ENCODE assay signal across 8 cellular contexts in genomic region chr17:36601303-36602029, GRCh38. TPM values are rescaled to one million over a fixed set of nuclear protein-coding genes. Genes with fewer than 3 reads are reported as not detected.
DNase-seq lines count a peak whose midpoint lies in the region; ATAC-seq and TF ChIP-seq lines count a peak whose summit lies in the region.

Gene MRM1, plus strand, starts transcription at chr17:36601583. Its CDS starts 228 bp downstream, at chr17:36601811.

- WGBS in right lobe of liver (ENCODE audit: insufficient coverage, low coverage, low lambda C conversion rate, missing lambda C conversion rate) = 5% methylated on average over 2 of the region's 60 CpGs

- H3K27me3 ChIP-seq in BJ (ENCODE audit: control insufficient read depth, insufficient read depth, low read length) (no peaks in the 10 kb centered on the region), right lobe of liver (no peaks in the 10 kb centered on the region)

- TF ChIP-seq CTCF in BJ (IDR thresholded peaks at IDR 0.05; ENCODE audit: insufficient read depth, low read depth, low read length) = peak; percentile 30
- peak in 1 of 4 donors; percentile 19 for TF ChIP-seq CTCF in right lobe of liver (IDR thresholded peaks at IDR 0.05)

- peaks cover 0 to 18% (median 3%) of the 10 kb centered on the region in 4 donors for H3K4me1 ChIP-seq in right lobe of liver

- TF ChIP-seq POLR2A in right lobe of liver (IDR thresholded peaks at IDR 0.05) = peak; percentile 68

- ATAC-seq in HG03457 (IDR thresholded peaks at IDR 0.05; ENCODE audit: unreplicated experiment) = peak; percentile 47
- peak; percentile 93 to 95 (median 94) for ATAC-seq in right lobe of liver

- CTCF ChIA-PET in BJ (lab: Yijun Ruan, JAX) = interaction anchor here (0.6 to 4.1 kb wide), 15 partner anchors 8 to 797 kb away, joined by 3 to 48 read pairs (median 6); no protein-coding TSS in a partner anchor

- no peaks in the 10 kb centered on the region for H3K9me3 ChIP-seq in right lobe of liver

- peaks cover 1% of the 10 kb centered on the region; the same call in 1 of the 2 replicates for H3K36me3 ChIP-seq in BJ (ENCODE audit: control insufficient read depth, insufficient read depth, low read length)
- no peaks in the 10 kb centered on the region for H3K36me3 ChIP-seq in right lobe of liver

- POLR2A ChIA-PET in BJ (lab: Charles Lee) = interaction anchor here (0.6 to 1.4 kb wide), 3 partner anchors 18 to 463 kb away, joined by 3 read pairs; no protein-coding TSS in a partner anchor

- DNase-seq in BJ (ENCODE audit: low read depth) = peak; percentile 72
- DNase-seq in GM19238 (ENCODE audit: insufficient read length, low spot score) = peak; percentile 91
- DNase-seq in NCI-H748 treated with DMSO at 0.1 percent for 48 hours (lab: John Stamatoyannopoulos, UW) = peak; percentile 57
- peak; percentile 86 to 90 for DNase-seq in activated CD4-positive, alpha-beta T cell treated with anti-CD3 and anti-CD28 coated beads, Interleukin-2, amount 50 U/mL, for 4 hours
- peak; percentile 94 for DNase-seq in dermis blood vessel endothelial cell
- DNase-seq in right lobe of liver = peak; percentile 95 to 96 (median 96)
- DNase-seq in stimulated activated CD4-positive, alpha-beta T cell treated with anti-CD3 and anti-CD28 coated beads, Interleukin-4, amount 100 ng/mL, for 1 hour = peak; percentile 92

- peak within 1 kb of the TSS; percentile 55 to 80 (median 74) for H3K27ac ChIP-seq in right lobe of liver

- H3K4me3 ChIP-seq in BJ (ENCODE audit: low read depth, low read length) = peak within 1 kb of the TSS; percentile 92
- peak within 1 kb of the TSS; percentile 93 to 96 (median 94) for H3K4me3 ChIP-seq in right lobe of liver

- intact Hi-C loops in right lobe of liver (cut with DNase I) = no loop called here

RNA-seq across cellular contexts. Expression of gene MRM1, which starts in this region (rescaled TPM):
- polyA plus RNA-seq in BJ (2011; rRNA removed) = 3.0 and 3.9 TPM in 2 replicates
- polyA minus RNA-seq in BJ (2011; rRNA and poly(A)+ RNA removed) = 1.3 and 1.9 TPM in 2 replicates
- 6.6 and 6.7 TPM in 2 replicates for total RNA-seq in dermis blood vessel endothelial cell
- 1 to 10 TPM; 2.5 to 8.6 (median 6.0) TPM for total RNA-seq in right lobe of liver

Comparison
In these comparisons a context has a peak if more than half of its experiments do, and no peak if none do; other contexts are left out.
1. Peak in every context shown above with its lines: DNase-seq, ATAC-seq, H3K4me3 ChIP-seq and H3K27ac ChIP-seq.